8 cellular contexts compared by ENCODE assay signal in the genomic region with DNA sequence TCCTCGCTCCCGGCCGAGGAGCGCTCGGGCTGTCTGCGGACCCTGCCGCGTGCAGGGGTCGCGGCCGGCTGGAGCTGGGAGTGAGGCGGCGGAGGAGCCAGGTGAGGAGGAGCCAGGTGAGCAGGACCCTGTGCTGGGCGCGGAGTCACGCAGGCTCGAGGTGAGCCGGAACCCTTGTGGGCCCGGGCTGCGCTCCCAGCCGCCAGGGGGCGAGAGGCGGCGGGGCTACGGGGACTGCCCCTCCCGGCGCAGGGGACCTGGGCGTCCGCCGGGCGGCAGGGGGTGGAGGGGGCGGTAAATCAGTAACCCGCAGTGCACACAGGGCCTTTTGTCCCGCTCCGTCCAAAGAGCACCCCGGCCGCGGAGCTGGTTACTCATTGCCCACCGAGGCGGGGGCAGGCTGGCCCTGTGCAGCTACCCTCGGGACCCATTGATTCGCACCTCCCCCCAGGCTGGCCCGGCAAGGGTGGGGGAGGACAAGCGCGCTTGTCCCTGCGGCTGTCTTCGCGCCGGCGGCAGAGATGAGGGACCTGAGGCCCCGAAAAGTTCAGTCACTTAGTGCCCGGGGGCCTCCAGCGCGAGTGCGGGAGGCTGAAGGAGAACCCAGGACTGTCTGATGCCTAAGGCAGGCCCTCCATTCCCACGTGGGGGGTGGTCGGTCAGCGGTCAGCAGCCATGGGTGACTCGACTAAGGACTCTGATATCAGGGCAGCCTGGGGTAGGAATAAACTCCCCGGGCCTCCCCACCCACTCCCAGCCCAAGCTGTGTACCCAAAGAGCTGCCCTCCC. TPM values are rescaled to one million over a fixed set of nuclear protein-coding genes. Genes with fewer than 3 reads are reported as not detected.
DNase-seq lines count a peak whose midpoint lies in the region; ATAC-seq and TF ChIP-seq lines count a peak whose summit lies in the region.

No MANE protein-coding gene starts in this region.

- H3K9me1 ChIP-seq in IMR-90 (ENCODE audit: insufficient read depth, low read length): 0 out of 2 replicates have a peak, but pooled peaks cover 3% of the 10 kb centered on the region

- TF ChIP-seq RAD21 in IMR-90 (IDR thresholded peaks at IDR 0.05; ENCODE audit: low read length): no peak

- peak overlapping the region; percentile 44 for H2AK9ac ChIP-seq in IMR-90 (replicated peaks; ENCODE audit: low read depth, low read length, poor library complexity)

- H2BK5ac ChIP-seq in IMR-90 (ENCODE audit: low read depth, low read length, poor library complexity, severe bottlenecking): no peak overlapping the region
- peak overlapping the region; percentile 30 for H2BK5ac ChIP-seq in mesendoderm (ENCODE audit: low read length)

- H3K4ac ChIP-seq in IMR-90 (ENCODE audit: low read depth, low read length) (no peak overlapping the region), mesendoderm (ENCODE audit: low read depth, low read length) (peak overlapping the region; percentile 20)

- peaks cover 8% of the 10 kb centered on the region for H3K27me3 ChIP-seq in IMR-90 (ENCODE audit: control insufficient read depth, insufficient read depth, low read length)
- no peaks in the 10 kb centered on the region for H3K27me3 ChIP-seq in mesendoderm (ENCODE audit: insufficient read depth, low read length, poor library complexity)

- H4K5ac ChIP-seq in IMR-90 (ENCODE audit: low read depth, low read length) (no peak overlapping the region), mesendoderm (ENCODE audit: low read length) (no peak overlapping the region)

- H3K4me2 ChIP-seq in IMR-90 (ENCODE audit: low read depth, low read length) (peak overlapping the region; percentile 73), mesendoderm (ENCODE audit: low read length) (peak overlapping the region; percentile 74)

- H3K4me1 Mint-ChIP-seq in central memory CD8-positive, alpha-beta T cell: peaks cover 13% of the 10 kb centered on the region

- peak; percentile 42 for TF ChIP-seq CTCF in IMR-90 (conservative IDR thresholded peaks at IDR 0.05; ENCODE audit: low read depth, low read length)
- peak; percentile 51 for TF ChIP-seq CTCF in WI38 (IDR thresholded peaks at IDR 0.05; ENCODE audit: low read depth, low read length)

- in situ Hi-C loops in IMR-90 (cut with MboI; ENCODE audit: low sequenced_read_pairs): no loop called here

- H2BK120ac ChIP-seq in IMR-90 (ENCODE audit: low read depth, low read length): no peak overlapping the region
- no peak overlapping the region for H2BK120ac ChIP-seq in mesendoderm (ENCODE audit: low read depth, low read length)

- H3K18ac ChIP-seq in IMR-90 (ENCODE audit: low read depth, low read length) (no peak overlapping the region), mesendoderm (ENCODE audit: low read length) (peak overlapping the region; percentile 33)

- H3K27me3 Mint-ChIP-seq in central memory CD8-positive, alpha-beta T cell: peaks cover 38% of the 10 kb centered on the region

- no peak overlapping the region for H3K27ac Mint-ChIP-seq in central memory CD8-positive, alpha-beta T cell (ENCODE audit: low read depth)

- peaks cover 5% of the 10 kb centered on the region; the same call in 1 of the 2 replicates for H3K36me3 ChIP-seq in IMR-90 (ENCODE audit: control insufficient read depth, insufficient read depth, low read length)
- H3K36me3 ChIP-seq in mesendoderm (ENCODE audit: control insufficient read depth, insufficient read depth, low read length): no peaks in the 10 kb centered on the region

- no peak for TF ChIP-seq POLR2A in IMR-90 (IDR thresholded peaks at IDR 0.05; ENCODE audit: low read depth, low read length)

- H3K4me1 ChIP-seq in IMR-90 (ENCODE audit: control insufficient read depth, insufficient read depth, low read length) (peaks cover 9% of the 10 kb centered on the region; the same call in 1 of the 2 replicates), mesendoderm (ENCODE audit: control insufficient read depth, low read depth, low read length) (peaks cover 6% of the 10 kb centered on the region)

- H2AK5ac ChIP-seq in IMR-90 (ENCODE audit: low read depth, low read length) (no peak overlapping the region), mesendoderm (ENCODE audit: low read length) (no peak overlapping the region)

- H3K79me2 ChIP-seq in mesendoderm (ENCODE audit: control insufficient read depth, insufficient read depth, low read length): no peaks in the 10 kb centered on the region

- no peaks in the 10 kb centered on the region; the same call in 1 of the 2 replicates for H4K20me1 ChIP-seq in IMR-90 (ENCODE audit: insufficient read depth, low read length)

- H3K23ac ChIP-seq in IMR-90 (ENCODE audit: low read depth, low read length) (no peak overlapping the region), mesendoderm (ENCODE audit: low read length) (peak overlapping the region; percentile 48)

- H2BK15ac ChIP-seq in IMR-90 (ENCODE audit: low read depth, low read length) (no peak overlapping the region), mesendoderm (replicated peaks; ENCODE audit: low read depth) (no peak overlapping the region)

- peaks cover 4% of the 10 kb centered on the region for H3K36me3 Mint-ChIP-seq in central memory CD8-positive, alpha-beta T cell (ENCODE audit: insufficient read depth)

- H3K79me1 ChIP-seq in IMR-90 (ENCODE audit: low read depth in 1 of 2, low read length in 2 of 2): no peaks in the 10 kb centered on the region
- H3K79me1 ChIP-seq in mesendoderm (ENCODE audit: low read length): peaks cover 6% of the 10 kb centered on the region

- no peak overlapping the region for H3K27ac ChIP-seq in IMR-90 (ENCODE audit: insufficient read depth, low read length)
- no peak overlapping the region for H3K27ac ChIP-seq in mesendoderm (ENCODE audit: low read depth, low read length)

- peak overlapping the region; percentile 41 for H3K9ac ChIP-seq in IMR-90 (ENCODE audit: low read depth, low read length)
- peak overlapping the region; percentile 87 for H3K9ac ChIP-seq in mesendoderm (ENCODE audit: low read length)

- intact Hi-C loops in IMR-90 (cut with micrococcal nuclease): no loop called here

- H4K91ac ChIP-seq in IMR-90 (ENCODE audit: insufficient read depth, low read depth, low read length): no peak overlapping the region

- peak overlapping the region; percentile 97 for H2AFZ ChIP-seq in IMR-90 (replicated peaks; ENCODE audit: low read length, poor library complexity)

- ATAC-seq in GM21360 (IDR thresholded peaks at IDR 0.05; ENCODE audit: unreplicated experiment) (peak; percentile 55), IMR-90 (ENCODE audit: low read depth) (peak; percentile 67)
- peak; percentile 83 for ATAC-seq in central memory CD8-positive, alpha-beta T cell (replicated peaks; ENCODE audit: extremely low read depth, poor library complexity, severe bottlenecking)

- H3K9me3 ChIP-seq in IMR-90 (ENCODE audit: control insufficient read depth, insufficient read depth, low read length): no peaks in the 10 kb centered on the region

- POLR2A ChIA-PET in IMR-90 (lab: Charles Lee; ENCODE audit: unreplicated experiment): no interaction called here

- H3K56ac ChIP-seq in IMR-90 (ENCODE audit: extremely low read depth, insufficient read depth, low read length) (no peak overlapping the region), mesendoderm (ENCODE audit: low read length) (peak overlapping the region; percentile 96)

- H3K4me3 ChIP-seq in IMR-90 (ENCODE audit: insufficient read depth, low read depth, low read length) (peak overlapping the region; percentile 61), WI38 (ENCODE audit: low read depth, low read length) (peak overlapping the region; percentile 56), mesendoderm (ENCODE audit: low read length) (peak overlapping the region; percentile 68)

- DNase-seq in COLO829 (ENCODE audit: low spot score) (peak; percentile 23), IMR-90 (no peak), mesendoderm (peak; percentile 87), middle frontal gyrus (ENCODE audit: extremely low spot score, low spot score) (no peak)
- peak; percentile 51 to 56 for DNase-seq in central memory CD8-positive, alpha-beta T cell (ENCODE audit: low spot score in 2 of 2)
- peak; percentile 39 to 55 for DNase-seq in stimulated activated CD8-positive, alpha-beta memory T cell treated with anti-CD3 and anti-CD28 coated beads, Interleukin-2, amount 100 ng/mL, for 48 hours (ENCODE audit: low read depth in 2 of 2)

- dilution Hi-C loops in IMR-90 (cut with HindIII; ENCODE audit: low sequenced_read_pairs, unreplicated experiment): no loop called here

- H3K4me3 Mint-ChIP-seq in central memory CD8-positive, alpha-beta T cell: peak overlapping the region; percentile 16

- H3K14ac ChIP-seq in IMR-90 (replicated peaks; ENCODE audit: low read depth, low read length): no peak overlapping the region

- no TSS peak for BruUV-seq in IMR-90 (replicated peaks; lab: Mats Ljungman, UMichigan)

- H3K9me3 Mint-ChIP-seq in central memory CD8-positive, alpha-beta T cell: no peaks in the 10 kb centered on the region

- WGBS in IMR-90 (ENCODE audit: extremely low coverage in 2 of 2, insufficient read length in 1 of 2), 2 experiments: 4% methylated on average over 16 of the region's 60 CpGs; no CpG with 5 or more reads in 1 of the 2 experiments
- no CpG with 5 or more reads among the region's 60 CpGs for WGBS in mesendoderm (ENCODE audit: extremely low coverage, insufficient coverage, low lambda C conversion rate)

- CTCF ChIA-PET in IMR-90 (lab: Yijun Ruan, JAX): interaction anchor here (1.0 to 1.3 kb wide), 3 partner anchors 12 to 21 kb away, joined by 3 to 7 read pairs (median 3); no protein-coding TSS in a partner anchor

- no peak overlapping the region for H2BK20ac ChIP-seq in IMR-90 (ENCODE audit: low read depth, low read length)

- H4K8ac ChIP-seq in IMR-90 (ENCODE audit: low read depth in 2 of 2, low read length in 2 of 2) (no peak overlapping the region; a peak in 1 of 4 replicates), mesendoderm (ENCODE audit: low read depth, low read length) (no peak overlapping the region)

TF ChIP-seq in IMR-90, 13 proteins besides CTCF, POLR2A, EP300 and RAD21 (continues in another document):
- no peak for TF ChIP-seq MXI1 (IDR thresholded peaks at IDR 0.05; ENCODE audit: borderline replicate concordance, low read depth, low read length)
- no peak for TF ChIP-seq CEBPB (IDR thresholded peaks at IDR 0.05; ENCODE audit: low read depth, low read length)
- no peak for TF ChIP-seq CHD1 (IDR thresholded peaks at IDR 0.05; ENCODE audit: low read depth, low read length)

RNA-seq across cellular contexts. Expression of a gene that starts 0.4 kb away (rescaled TPM):
- 0.90 and 1.7 TPM in 2 replicates for total RNA-seq in IMR-90 (2012; rRNA removed)
- 2.4 TPM in 2 replicates for polyA plus RNA-seq in IMR-90 (2012; rRNA removed)
- polyA plus RNA-seq in IMR-90 (2012; cell fraction: cytosol; rRNA removed): 2.5 TPM in 2 replicates
- 5.8 and 8.5 TPM in 2 replicates for polyA plus RNA-seq in IMR-90 (2012; cell fraction: nucleus; rRNA removed; ENCODE audit: low replicate concordance)
- 28.8 TPM for polyA plus RNA-seq in mesendoderm (2013, experiment 1 of 2)
- polyA plus RNA-seq in mesendoderm (2013, experiment 2 of 2): 30.0 TPM

RNA-seq across cellular contexts. Expression of a gene that starts 46.5 kb away (rescaled TPM):
- 31.0 and 34.2 TPM in 2 replicates for total RNA-seq in IMR-90 (2012; rRNA removed)
- 7.7 and 8.1 TPM in 2 replicates for polyA plus RNA-seq in IMR-90 (2012; rRNA removed)
- polyA plus RNA-seq in IMR-90 (2012; cell fraction: cytosol; rRNA removed): 2.4 and 3.2 TPM in 2 replicates
- polyA plus RNA-seq in IMR-90 (2012; cell fraction: nucleus; rRNA removed; ENCODE audit: low replicate concordance): 5.7 and 14.9 TPM in 2 replicates
- polyA plus RNA-seq in mesendoderm (2013, experiment 1 of 2): 38.2 TPM
- polyA plus RNA-seq in mesendoderm (2013, experiment 2 of 2): 38.5 TPM

Comparison
In these comparisons a context has a peak if more than half of its experiments do, and no peak if none do; other contexts are left out.
1. DNase-seq: peak in COLO829 (single experiment), central memory CD8-positive, alpha-beta T cell (2 of 2), mesendoderm (single experiment) and stimulated activated CD8-positive, alpha-beta memory T cell treated with anti-CD3 and anti-CD28 coated beads, Interleukin-2, amount 100 ng/mL, for 48 hours (2 of 2); none in IMR-90 (single experiment) and middle frontal gyrus (single experiment).
2. Peak in every context shown above with its lines, with median percentiles within 50 percentile points of each other: ATAC-seq and H3K4me3 ChIP-seq.